In the genomic region with DNA sequence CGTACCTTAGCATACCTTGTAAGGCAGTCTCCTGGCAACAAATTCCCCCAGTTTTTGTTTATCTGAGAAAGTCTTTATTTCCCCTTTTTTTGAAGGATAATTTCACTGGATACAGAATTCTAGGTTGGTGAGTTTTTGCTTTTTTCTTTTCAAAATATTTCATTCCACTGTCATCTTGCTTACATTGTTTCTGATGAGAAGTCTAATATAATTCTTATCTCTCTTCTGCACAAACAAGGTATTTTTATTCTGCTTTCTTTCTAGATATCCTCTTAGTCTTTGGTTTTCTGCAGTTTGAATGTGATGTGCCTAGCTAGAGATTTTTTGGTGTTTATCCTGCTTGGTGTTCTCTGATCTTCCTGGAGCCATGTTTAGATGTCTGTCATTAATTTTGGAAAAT, we compare ENCODE assay signal across 1 cellular context.
TF ChIP-seq lines count a peak whose summit lies in the region.

No MANE protein-coding gene starts in this region.

TF ChIP-seq in K562, 482 proteins besides CTCF, POLR2A, EP300 and RAD21 (continued from another document):
- TF ChIP-seq, protein P1, sequence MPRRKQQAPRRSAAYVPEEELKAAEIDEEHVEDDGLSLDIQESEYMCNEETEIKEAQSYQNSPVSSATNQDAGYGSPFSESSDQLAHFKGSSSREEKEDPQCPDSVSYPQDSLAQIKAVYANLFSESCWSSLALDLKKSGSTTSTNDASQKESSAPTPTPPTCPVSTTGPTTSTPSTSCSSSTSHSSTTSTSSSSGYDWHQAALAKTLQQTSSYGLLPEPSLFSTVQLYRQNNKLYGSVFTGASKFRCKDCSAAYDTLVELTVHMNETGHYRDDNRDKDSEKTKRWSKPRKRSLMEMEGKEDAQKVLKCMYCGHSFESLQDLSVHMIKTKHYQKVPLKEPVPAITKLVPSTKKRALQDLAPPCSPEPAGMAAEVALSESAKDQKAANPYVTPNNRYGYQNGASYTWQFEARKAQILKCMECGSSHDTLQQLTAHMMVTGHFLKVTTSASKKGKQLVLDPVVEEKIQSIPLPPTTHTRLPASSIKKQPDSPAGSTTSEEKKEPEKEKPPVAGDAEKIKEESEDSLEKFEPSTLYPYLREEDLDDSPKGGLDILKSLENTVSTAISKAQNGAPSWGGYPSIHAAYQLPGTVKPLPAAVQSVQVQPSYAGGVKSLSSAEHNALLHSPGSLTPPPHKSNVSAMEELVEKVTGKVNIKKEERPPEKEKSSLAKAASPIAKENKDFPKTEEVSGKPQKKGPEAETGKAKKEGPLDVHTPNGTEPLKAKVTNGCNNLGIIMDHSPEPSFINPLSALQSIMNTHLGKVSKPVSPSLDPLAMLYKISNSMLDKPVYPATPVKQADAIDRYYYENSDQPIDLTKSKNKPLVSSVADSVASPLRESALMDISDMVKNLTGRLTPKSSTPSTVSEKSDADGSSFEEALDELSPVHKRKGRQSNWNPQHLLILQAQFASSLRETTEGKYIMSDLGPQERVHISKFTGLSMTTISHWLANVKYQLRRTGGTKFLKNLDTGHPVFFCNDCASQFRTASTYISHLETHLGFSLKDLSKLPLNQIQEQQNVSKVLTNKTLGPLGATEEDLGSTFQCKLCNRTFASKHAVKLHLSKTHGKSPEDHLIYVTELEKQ (CRISPR knock-in tag; IDR thresholded peaks at IDR 0.05) = no peak
- TF ChIP-seq L3MBTL2 (IDR thresholded peaks at IDR 0.05) (no peak), POLR3A (IDR thresholded peaks at IDR 0.05; ENCODE audit: borderline replicate concordance, extremely low read depth, insufficient read depth, insufficient read length) (no peak), MEF2A (IDR thresholded peaks at IDR 0.05; ENCODE audit: control insufficient read depth, low read depth, low read length) (no peak), SAFB (IDR thresholded peaks at IDR 0.05; ENCODE audit: borderline replicate concordance, low read depth, low read length) (no peak), ZFX (CRISPR knock-in tag; IDR thresholded peaks at IDR 0.05) (no peak), ZNF217 (CRISPR knock-in tag; IDR thresholded peaks at IDR 0.05) (no peak), CBX1 (IDR thresholded peaks at IDR 0.05; ENCODE audit: low read depth) (0 out of 2 replicates have a peak, but pooled peaks have one; percentile 29), ZNF695 (CRISPR knock-in tag; IDR thresholded peaks at IDR 0.05) (no peak), XRCC3 (IDR thresholded peaks at IDR 0.05) (no peak)
- TF ChIP-seq, protein P2, sequence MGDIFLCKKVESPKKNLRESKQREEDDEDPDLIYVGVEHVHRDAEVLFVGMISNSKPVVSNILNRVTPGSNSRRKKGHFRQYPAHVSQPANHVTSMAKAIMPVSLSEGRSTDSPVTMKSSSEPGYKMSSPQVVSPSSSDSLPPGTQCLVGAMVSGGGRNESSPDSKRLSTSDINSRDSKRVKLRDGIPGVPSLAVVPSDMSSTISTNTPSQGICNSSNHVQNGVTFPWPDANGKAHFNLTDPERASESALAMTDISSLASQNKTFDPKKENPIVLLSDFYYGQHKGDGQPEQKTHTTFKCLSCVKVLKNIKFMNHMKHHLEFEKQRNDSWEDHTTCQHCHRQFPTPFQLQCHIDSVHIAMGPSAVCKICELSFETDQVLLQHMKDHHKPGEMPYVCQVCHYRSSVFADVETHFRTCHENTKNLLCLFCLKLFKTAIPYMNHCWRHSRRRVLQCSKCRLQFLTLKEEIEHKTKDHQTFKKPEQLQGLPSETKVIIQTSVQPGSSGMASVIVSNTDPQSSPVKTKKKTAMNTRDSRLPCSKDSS (IDR thresholded peaks at IDR 0.05; ENCODE audit: low read depth, partially characterized antibody) = peak; percentile 43
